In the genomic region with DNA sequence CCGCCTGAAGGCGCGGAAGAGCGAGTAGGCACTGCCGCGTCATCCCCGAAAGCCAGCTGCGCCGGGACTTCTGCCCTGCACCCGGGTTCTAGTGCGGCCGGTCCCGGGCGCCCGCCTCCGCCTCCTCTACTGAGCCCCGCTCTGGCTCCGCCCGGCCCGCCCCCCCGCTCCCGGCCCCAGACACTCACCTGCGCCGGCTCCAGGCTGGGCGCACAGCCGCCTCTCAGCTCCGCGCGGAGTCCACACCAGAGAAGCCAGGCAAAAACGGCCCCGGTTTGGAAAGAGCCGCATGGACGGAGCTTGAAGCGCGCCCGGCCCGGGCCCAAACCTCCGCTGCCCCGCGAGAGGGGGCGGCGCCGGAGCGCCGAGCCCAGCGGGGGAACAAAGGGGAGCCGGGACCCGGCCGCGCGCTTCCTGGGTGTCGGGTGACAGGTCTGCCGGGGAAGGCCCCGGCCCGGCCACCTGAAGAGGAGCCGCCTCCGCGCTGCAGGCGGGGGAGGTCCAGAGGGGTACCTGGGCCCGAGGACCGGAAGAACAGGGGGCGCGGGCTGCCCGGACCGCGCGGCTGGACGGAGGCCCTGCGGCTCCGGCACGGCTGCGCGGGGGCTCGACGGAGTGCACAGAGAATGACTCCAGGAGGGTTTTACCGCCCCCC, we compare ENCODE assay signal across 8 cellular contexts.
A peak's percentile ranks its signal among the peaks of the same experiment; 100 is the strongest.
DNase-seq lines count a peak whose midpoint lies in the region; ATAC-seq, FAIRE-seq and TF ChIP-seq lines count a peak whose summit lies in the region.

No MANE protein-coding gene starts in this region.

- CTCF ChIA-PET in Caco-2 (lab: Charles Lee): interaction anchor here (0.6 to 1.7 kb wide), 4 partner anchors 42 to 231 kb away, joined by 3 to 16 read pairs (median 4); no protein-coding TSS in a partner anchor
- CTCF ChIA-PET in activated naive CD4-positive, alpha-beta T cell treated with anti-CD3 and anti-CD28 coated beads for 36 hours (lab: Charles Lee): interaction anchor here (1.5 to 2.7 kb wide), 3 partner anchors 16 to 50 kb away, joined by 3 to 11 read pairs (median 6); no protein-coding TSS in a partner anchor

- H3K27ac ChIP-seq in subcutaneous abdominal adipose tissue (ENCODE audit: low read depth, low read length) (no peak overlapping the region), caudate nucleus (ENCODE audit: low read depth, low read length) (no peak overlapping the region)

- no peaks in the 10 kb centered on the region for H3K27me3 Mint-ChIP-seq in Caco-2 (ENCODE audit: insufficient read depth, unreplicated experiment)
- H3K27me3 Mint-ChIP-seq in activated naive CD4-positive, alpha-beta T cell treated with anti-CD3 and anti-CD28 coated beads for 36 hours (ENCODE audit: low read depth): peaks cover 50% of the 10 kb centered on the region

- H3K4me1 Mint-ChIP-seq in Caco-2 (ENCODE audit: low read depth, unreplicated experiment): peaks cover 6% of the 10 kb centered on the region
- H3K4me1 Mint-ChIP-seq in activated naive CD4-positive, alpha-beta T cell treated with anti-CD3 and anti-CD28 coated beads for 36 hours (ENCODE audit: low read depth): peaks cover 33% of the 10 kb centered on the region

- POLR2A ChIA-PET in Caco-2 (lab: Charles Lee): interaction anchor here (0.6 to 1.9 kb wide), 2 partner anchors 45 to 290 kb away, joined by 4 to 13 read pairs; partner anchors contain the start of gene KLHDC10

- no peak overlapping the region for H3K27ac Mint-ChIP-seq in Caco-2 (ENCODE audit: unreplicated experiment)
- no peak overlapping the region for H3K27ac Mint-ChIP-seq in activated naive CD4-positive, alpha-beta T cell treated with anti-CD3 and anti-CD28 coated beads for 36 hours

- TF ChIP-seq CTCF in Caco-2 (IDR thresholded peaks at IDR 0.05; ENCODE audit: insufficient read depth in 1 of 2, low read depth in 1 of 2, low read length in 1 of 2, severe bottlenecking in 1 of 2, unreplicated experiment in 1 of 2): no peak

- peak overlapping the region; percentile 81 for H3K4me3 Mint-ChIP-seq in Caco-2 (ENCODE audit: unreplicated experiment)
- H3K4me3 Mint-ChIP-seq in activated naive CD4-positive, alpha-beta T cell treated with anti-CD3 and anti-CD28 coated beads for 36 hours: peak overlapping the region; percentile 41

- FAIRE-seq in urothelium cell line (lab: Jason Lieb, UNC): no peak

- H3K9me3 Mint-ChIP-seq in Caco-2 (ENCODE audit: unreplicated experiment): no peaks in the 10 kb centered on the region
- no peaks in the 10 kb centered on the region for H3K9me3 Mint-ChIP-seq in activated naive CD4-positive, alpha-beta T cell treated with anti-CD3 and anti-CD28 coated beads for 36 hours

- intact Hi-C loops in Caco-2 (cut with micrococcal nuclease; ENCODE audit: unreplicated experiment): loop anchor here (1.0 to 5.0 kb wide), 2 partner anchors 46 to 233 kb away; no protein-coding TSS in a partner anchor
- intact Hi-C loops in activated naive CD4-positive, alpha-beta T cell treated with anti-CD3 and anti-CD28 coated beads for 36 hours (cut with micrococcal nuclease): loop anchor here (1.0 to 5.0 kb wide), 5 partner anchors 169 to 555 kb away; partner anchors contain the start of genes NRF1 and SMKR1

- peak; percentile 25 for ATAC-seq in GM21423 (IDR thresholded peaks at IDR 0.05; ENCODE audit: unreplicated experiment)

- H3K9me3 ChIP-seq in Caco-2 (no peaks in the 10 kb centered on the region), subcutaneous abdominal adipose tissue (ENCODE audit: control insufficient read depth in 5 of 5, low read length in 5 of 5) (peaks cover 0 to 2% (median 0%) of the 10 kb centered on the region in 5 donors)

- no peak overlapping the region for H3K9ac ChIP-seq in subcutaneous abdominal adipose tissue (ENCODE audit: low read length in 5 of 5)

- no peaks in the 10 kb centered on the region for H3K27me3 ChIP-seq in Caco-2 (replicated peaks; ENCODE audit: control insufficient read depth, insufficient read depth, low read length)
- peaks cover 57 to 82% (median 77%) of the 10 kb centered on the region in 5 donors for H3K27me3 ChIP-seq in subcutaneous abdominal adipose tissue (ENCODE audit: control insufficient read depth in 5 of 5, insufficient read depth in 4 of 5, low read length in 5 of 5)

- H3K36me3 Mint-ChIP-seq in Caco-2 (ENCODE audit: insufficient read depth, unreplicated experiment): peaks cover 8% of the 10 kb centered on the region
- H3K36me3 Mint-ChIP-seq in activated naive CD4-positive, alpha-beta T cell treated with anti-CD3 and anti-CD28 coated beads for 36 hours (ENCODE audit: low read depth): no peaks in the 10 kb centered on the region

- H3K36me3 ChIP-seq in Caco-2 (ENCODE audit: control insufficient read depth, insufficient read depth, low read length): no peaks in the 10 kb centered on the region
- H3K36me3 ChIP-seq in subcutaneous abdominal adipose tissue (ENCODE audit: control insufficient read depth in 5 of 5, insufficient read depth in 5 of 5, low read length in 5 of 5): no peaks in the 10 kb centered on the region

- BruUV-seq in Caco-2 (replicated peaks; lab: Mats Ljungman, UMichigan): no TSS peak

- peak; percentile 53 to 89 for DNase-seq in Caco-2
- peak; percentile 85 for DNase-seq in NCI-H2029 (lab: John Stamatoyannopoulos, UW)
- DNase-seq in activated naive CD4-positive, alpha-beta T cell treated with anti-CD3 and anti-CD28 coated beads for 36 hours: peak; percentile 60
- DNase-seq in kidney tubule cell (ENCODE audit: low spot score): peak; percentile 70
- no peak for DNase-seq in caudate nucleus (lab: John Stamatoyannopoulos, UW)
- no peak for DNase-seq in urothelium cell line (ENCODE audit: low spot score)

- H3K4me1 ChIP-seq in Caco-2: peaks cover 12% of the 10 kb centered on the region
- H3K4me1 ChIP-seq in subcutaneous abdominal adipose tissue (ENCODE audit: control insufficient read depth in 5 of 5, insufficient read depth in 5 of 5, low read length in 5 of 5): peaks cover 2 to 59% (median 50%) of the 10 kb centered on the region in 5 donors

- H3K4me3 ChIP-seq in Caco-2 (ENCODE audit: low read depth, low read length) (peak overlapping the region; percentile 84), subcutaneous abdominal adipose tissue (ENCODE audit: low read depth in 1 of 5, low read length in 5 of 5) (peak overlapping the region in 3 of 5 donors; percentile 18 to 55 (median 41))

Comparison
In these comparisons a context has a peak if more than half of its experiments do, and no peak if none do; other contexts are left out.
1. DNase-seq: peak in Caco-2 (2 of 2), NCI-H2029 (single experiment), activated naive CD4-positive, alpha-beta T cell treated with anti-CD3 and anti-CD28 coated beads for 36 hours (single experiment) and kidney tubule cell (single experiment); none in caudate nucleus (0 of 61) and urothelium cell line (single experiment).